1 cellular context compared by ENCODE assay signal in the genomic region with DNA sequence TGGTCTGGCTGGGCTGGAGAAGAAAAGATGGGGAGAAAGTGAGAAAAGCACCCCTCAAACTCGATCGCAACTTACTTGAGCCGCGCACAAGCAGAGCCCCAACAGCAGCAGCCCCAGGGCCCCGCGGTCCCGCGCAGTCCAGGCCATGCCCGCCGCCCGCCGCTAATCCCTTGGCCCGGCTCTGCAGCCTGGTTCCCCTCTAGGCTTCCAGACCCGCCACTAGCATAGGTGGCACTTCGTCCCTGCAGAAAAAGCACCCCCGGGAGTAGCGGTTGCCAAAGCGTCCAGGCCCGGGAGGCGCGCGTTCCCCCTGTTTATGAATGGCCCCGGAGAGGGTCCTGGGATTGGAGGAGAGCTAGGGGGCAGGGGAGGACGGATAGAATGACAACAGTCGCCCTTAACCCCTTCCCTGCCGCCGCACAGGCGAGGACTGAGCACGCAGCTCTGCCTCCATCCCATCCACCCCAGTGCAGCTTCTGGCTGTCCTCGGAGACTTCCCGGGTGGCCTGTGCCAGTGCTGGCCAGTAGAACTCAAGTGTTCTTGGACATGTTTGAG.
A peak's percentile ranks its signal among the peaks of the same experiment; 100 is the strongest.
TF ChIP-seq lines count a peak whose summit lies in the region.

No MANE protein-coding gene starts in this region.

TF ChIP-seq in GM23338, 12 proteins besides CTCF, POLR2A, EP300 and RAD21:
- TF ChIP-seq, protein P1, sequence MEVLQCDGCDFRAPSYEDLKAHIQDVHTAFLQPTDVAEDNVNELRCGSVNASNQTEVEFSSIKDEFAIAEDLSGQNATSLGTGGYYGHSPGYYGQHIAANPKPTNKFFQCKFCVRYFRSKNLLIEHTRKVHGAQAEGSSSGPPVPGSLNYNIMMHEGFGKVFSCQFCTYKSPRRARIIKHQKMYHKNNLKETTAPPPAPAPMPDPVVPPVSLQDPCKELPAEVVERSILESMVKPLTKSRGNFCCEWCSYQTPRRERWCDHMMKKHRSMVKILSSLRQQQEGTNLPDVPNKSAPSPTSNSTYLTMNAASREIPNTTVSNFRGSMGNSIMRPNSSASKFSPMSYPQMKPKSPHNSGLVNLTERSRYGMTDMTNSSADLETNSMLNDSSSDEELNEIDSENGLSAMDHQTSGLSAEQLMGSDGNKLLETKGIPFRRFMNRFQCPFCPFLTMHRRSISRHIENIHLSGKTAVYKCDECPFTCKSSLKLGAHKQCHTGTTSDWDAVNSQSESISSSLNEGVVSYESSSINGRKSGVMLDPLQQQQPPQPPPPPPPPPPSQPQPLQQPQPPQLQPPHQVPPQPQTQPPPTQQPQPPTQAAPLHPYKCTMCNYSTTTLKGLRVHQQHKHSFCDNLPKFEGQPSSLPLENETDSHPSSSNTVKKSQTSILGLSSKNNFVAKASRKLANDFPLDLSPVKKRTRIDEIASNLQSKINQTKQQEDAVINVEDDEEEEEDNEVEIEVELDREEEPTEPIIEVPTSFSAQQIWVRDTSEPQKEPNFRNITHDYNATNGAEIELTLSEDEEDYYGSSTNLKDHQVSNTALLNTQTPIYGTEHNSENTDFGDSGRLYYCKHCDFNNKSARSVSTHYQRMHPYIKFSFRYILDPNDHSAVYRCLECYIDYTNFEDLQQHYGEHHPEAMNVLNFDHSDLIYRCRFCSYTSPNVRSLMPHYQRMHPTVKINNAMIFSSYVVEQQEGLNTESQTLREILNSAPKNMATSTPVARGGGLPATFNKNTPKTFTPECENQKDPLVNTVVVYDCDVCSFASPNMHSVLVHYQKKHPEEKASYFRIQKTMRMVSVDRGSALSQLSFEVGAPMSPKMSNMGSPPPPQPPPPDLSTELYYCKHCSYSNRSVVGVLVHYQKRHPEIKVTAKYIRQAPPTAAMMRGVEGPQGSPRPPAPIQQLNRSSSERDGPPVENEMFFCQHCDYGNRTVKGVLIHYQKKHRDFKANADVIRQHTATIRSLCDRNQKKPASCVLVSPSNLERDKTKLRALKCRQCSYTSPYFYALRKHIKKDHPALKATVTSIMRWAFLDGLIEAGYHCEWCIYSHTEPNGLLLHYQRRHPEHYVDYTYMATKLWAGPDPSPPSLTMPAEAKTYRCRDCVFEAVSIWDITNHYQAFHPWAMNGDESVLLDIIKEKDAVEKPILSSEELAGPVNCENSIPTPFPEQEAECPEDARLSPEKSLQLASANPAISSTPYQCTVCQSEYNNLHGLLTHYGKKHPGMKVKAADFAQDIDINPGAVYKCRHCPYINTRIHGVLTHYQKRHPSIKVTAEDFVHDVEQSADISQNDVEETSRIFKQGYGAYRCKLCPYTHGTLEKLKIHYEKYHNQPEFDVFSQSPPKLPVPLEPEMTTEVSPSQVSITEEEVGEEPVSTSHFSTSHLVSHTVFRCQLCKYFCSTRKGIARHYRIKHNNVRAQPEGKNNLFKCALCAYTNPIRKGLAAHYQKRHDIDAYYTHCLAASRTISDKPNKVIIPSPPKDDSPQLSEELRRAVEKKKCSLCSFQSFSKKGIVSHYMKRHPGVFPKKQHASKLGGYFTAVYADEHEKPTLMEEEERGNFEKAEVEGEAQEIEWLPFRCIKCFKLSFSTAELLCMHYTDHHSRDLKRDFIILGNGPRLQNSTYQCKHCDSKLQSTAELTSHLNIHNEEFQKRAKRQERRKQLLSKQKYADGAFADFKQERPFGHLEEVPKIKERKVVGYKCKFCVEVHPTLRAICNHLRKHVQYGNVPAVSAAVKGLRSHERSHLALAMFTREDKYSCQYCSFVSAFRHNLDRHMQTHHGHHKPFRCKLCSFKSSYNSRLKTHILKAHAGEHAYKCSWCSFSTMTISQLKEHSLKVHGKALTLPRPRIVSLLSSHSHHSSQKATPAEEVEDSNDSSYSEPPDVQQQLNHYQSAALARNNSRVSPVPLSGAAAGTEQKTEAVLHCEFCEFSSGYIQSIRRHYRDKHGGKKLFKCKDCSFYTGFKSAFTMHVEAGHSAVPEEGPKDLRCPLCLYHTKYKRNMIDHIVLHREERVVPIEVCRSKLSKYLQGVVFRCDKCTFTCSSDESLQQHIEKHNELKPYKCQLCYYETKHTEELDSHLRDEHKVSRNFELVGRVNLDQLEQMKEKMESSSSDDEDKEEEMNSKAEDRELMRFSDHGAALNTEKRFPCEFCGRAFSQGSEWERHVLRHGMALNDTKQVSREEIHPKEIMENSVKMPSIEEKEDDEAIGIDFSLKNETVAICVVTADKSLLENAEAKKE (CRISPR knock-in tag; IDR thresholded peaks at IDR 0.05): no peak
- TF ChIP-seq STAT1 (IDR thresholded peaks at IDR 0.05; ENCODE audit: unreplicated experiment): no peak
- TF ChIP-seq CREB1 (CRISPR knock-in tag; IDR thresholded peaks at IDR 0.05; ENCODE audit: low read depth): 0 out of 2 replicates have a peak, but pooled peaks have one; percentile 29
- peak; percentile 35; the same call in 1 of the 2 replicates for TF ChIP-seq POLR2AphosphoS5 (IDR thresholded peaks at IDR 0.05; ENCODE audit: low read depth)
